In genomic region chr6:3117912-3118352, GRCh38 we compare ENCODE assay signal across 8 cellular contexts. TPM values are rescaled to one million over a fixed set of nuclear protein-coding genes. Genes with fewer than 3 reads are reported as not detected.
A peak's percentile ranks its signal among the peaks of the same experiment; 100 is the strongest.
DNase-seq lines count a peak whose midpoint lies in the region; ATAC-seq and TF ChIP-seq lines count a peak whose summit lies in the region.

No MANE protein-coding gene starts in this region.

- ATAC-seq in gastroesophageal sphincter, result no peak

- CTCF ChIA-PET in SK-N-SH (lab: Yijun Ruan, JAX), result interaction anchor here (0.6 to 4.4 kb wide), 2 partner anchors 8 to 133 kb away, joined by 3 to 32 read pairs; no protein-coding TSS in a partner anchor

- peaks cover 3% of the 10 kb centered on the region for H3K36me3 ChIP-seq in H7 (replicated peaks; ENCODE audit: control insufficient read depth, insufficient read depth, low read length)
- H3K36me3 ChIP-seq in SK-N-SH (replicated peaks in 1 of 2; ENCODE audit: control insufficient read depth in 1 of 2, insufficient read depth in 2 of 2, low read length in 1 of 2), result peaks cover 7 to 23% of the 10 kb centered on the region in 2 experiments
- H3K36me3 ChIP-seq in gastroesophageal sphincter, result peaks cover 0 to 26% of the 10 kb centered on the region in 2 donors

- peak overlapping the region; percentile 79 for H3K4me3 ChIP-seq in H7 (ENCODE audit: insufficient read depth, low read depth, low read length)
- peak overlapping the region; percentile 84 to 87 for H3K4me3 ChIP-seq in SK-N-SH (ENCODE audit: low read depth in 2 of 2, low read length in 1 of 2)
- H3K4me3 ChIP-seq in gastroesophageal sphincter, result peak overlapping the region; percentile 83 to 91
- H3K4me3 ChIP-seq in skin epidermis, result peak overlapping the region; percentile 66 to 91 (median 82)

- H3K27ac ChIP-seq in SK-N-SH (ENCODE audit: low read depth in 2 of 2, low read length in 1 of 2), result peak overlapping the region; percentile 95 to 96
- H3K27ac ChIP-seq in gastroesophageal sphincter, result peak overlapping the region; percentile 60 to 92 (median 90)
- H3K27ac ChIP-seq in skin epidermis, result peak overlapping the region in 20 of 21 experiments; percentile 81 to 97 (median 93)

- H3K4me2 ChIP-seq in SK-N-SH, result peak overlapping the region; percentile 93

- TF ChIP-seq EP300 in SK-N-SH (IDR thresholded peaks at IDR 0.05; ENCODE audit: borderline replicate concordance in 1 of 2, low read depth in 1 of 2, low read length in 1 of 2) (no peak), gastroesophageal sphincter (IDR thresholded peaks at IDR 0.05) (no peak)

- H3K9me2 ChIP-seq in SK-N-SH, result no peaks in the 10 kb centered on the region

- H3F3A ChIP-seq in SK-N-SH (replicated peaks; ENCODE audit: insufficient read depth), result peaks cover 13% of the 10 kb centered on the region

- 13% methylated on average over 8 of the region's 8 CpGs for WGBS in SK-N-SH (ENCODE audit: low lambda C conversion rate)
- WGBS in gastroesophageal sphincter (ENCODE audit: low coverage in 1 of 2), 2 donors, result 12 to 17% methylated on average over 5 to 7 of the region's 8 CpGs

- no peak for TF ChIP-seq RAD21 in SK-N-SH (IDR thresholded peaks at IDR 0.05; ENCODE audit: low read length)

- peak overlapping the region; percentile 83 for H2AFZ ChIP-seq in SK-N-SH (ENCODE audit: low read depth)

- H3K79me2 ChIP-seq in SK-N-SH (ENCODE audit: insufficient read depth), result peaks cover 11% of the 10 kb centered on the region

- TF ChIP-seq POLR2A in gastroesophageal sphincter (IDR thresholded peaks at IDR 0.05), result no peak

- peaks cover 11 to 16% of the 10 kb centered on the region in 2 experiments; a peak in 2 of 4 replicates for H3K4me1 ChIP-seq in SK-N-SH (ENCODE audit: control insufficient read depth in 1 of 2, insufficient read depth in 2 of 2, low read depth in 1 of 2, low read length in 1 of 2)
- peaks cover 0 to 23% (median 3%) of the 10 kb centered on the region in 3 donors for H3K4me1 ChIP-seq in gastroesophageal sphincter

- peak overlapping the region; percentile 90 for H3K9ac ChIP-seq in SK-N-SH

- TF ChIP-seq CTCF in SK-N-SH (IDR thresholded peaks at IDR 0.05), result no peak
- no peak for TF ChIP-seq CTCF in gastroesophageal sphincter (IDR thresholded peaks at IDR 0.05)

- POLR2A ChIA-PET in SK-N-SH (lab: Yijun Ruan, JAX), result interaction anchor here (2.1 kb wide), 1 partner anchor 112 kb away, joined by 12 read pairs; no protein-coding TSS in a partner anchor

- DNase-seq in H7 (no peak), SK-N-SH (no peak), NCI-H187 treated with DMSO at 0.1 percent for 48 hours (lab: John Stamatoyannopoulos, UW) (no peak), NCI-H69 (lab: John Stamatoyannopoulos, UW) (no peak), NCI-H2196 (lab: John Stamatoyannopoulos, UW; ENCODE audit: unreplicated experiment) (no peak)
- DNase-seq in activated naive CD4-positive, alpha-beta T cell (lab: John Stamatoyannopoulos, UW), result no peak

- no peaks in the 10 kb centered on the region for H3K27me3 ChIP-seq in H7 (ENCODE audit: control insufficient read depth, insufficient read depth, low read length)
- H3K27me3 ChIP-seq in SK-N-SH (ENCODE audit: insufficient read depth), result no peaks in the 10 kb centered on the region
- H3K27me3 ChIP-seq in gastroesophageal sphincter, result no peaks in the 10 kb centered on the region

- H4K20me1 ChIP-seq in SK-N-SH (ENCODE audit: insufficient read depth), result no peaks in the 10 kb centered on the region

- H3K9me3 ChIP-seq in SK-N-SH (no peaks in the 10 kb centered on the region), gastroesophageal sphincter (no peaks in the 10 kb centered on the region)

TF ChIP-seq in SK-N-SH, 30 proteins besides CTCF, POLR2A, EP300 and RAD21:
- TF ChIP-seq SIN3A (IDR thresholded peaks at IDR 0.05; ENCODE audit: borderline replicate concordance, low read depth, low read length), result 0 out of 2 replicates have a peak, but pooled peaks have one; percentile 41
- 0 out of 2 replicates have a peak, but pooled peaks have one; percentile 13 for TF ChIP-seq NRF1 (IDR thresholded peaks at IDR 0.05; ENCODE audit: low read depth, low read length)
- no peak for TF ChIP-seq FOXM1 (IDR thresholded peaks at IDR 0.05; ENCODE audit: low read depth)
- no peak for TF ChIP-seq ELF1 (IDR thresholded peaks at IDR 0.05)
- 0 out of 2 replicates have a peak, but pooled peaks have one; percentile 3 for TF ChIP-seq JUND (IDR thresholded peaks at IDR 0.05)
- TF ChIP-seq EZH2phosphoT487 (IDR thresholded peaks at IDR 0.05; ENCODE audit: borderline replicate concordance, low read depth), result no peak
- no peak for TF ChIP-seq YY1 (IDR thresholded peaks at IDR 0.05; ENCODE audit: low read depth)

RNA-seq across cellular contexts. Expression of gene BPHL, which starts 0.6 kb away (rescaled TPM):
- total RNA-seq in H7 (2014; rRNA removed; shearing (Covaris generic)), result 30.7 and 38.1 TPM in 2 replicates
- polyA plus RNA-seq in SK-N-SH (2012; rRNA removed), result 21.7 and 25.6 TPM in 2 replicates
- 19.1 and 21.3 TPM in 2 replicates for polyA plus RNA-seq in SK-N-SH (2012; cell fraction: cytosol; rRNA removed)
- polyA plus RNA-seq in SK-N-SH (2012; cell fraction: nucleus; rRNA removed), result 36.9 and 52.4 TPM in 2 replicates
- 10 to 100 TPM in 1 of 4 donors, 1 to 10 TPM in 3; 4.8 to 16.6 (median 6.5) TPM for total RNA-seq in gastroesophageal sphincter

RNA-seq across cellular contexts. Expression of gene TUBB2A, which starts 39.4 kb away (rescaled TPM):
- 789 and 839 TPM in 2 replicates for total RNA-seq in H7 (2014; rRNA removed; shearing (Covaris generic))
- polyA plus RNA-seq in SK-N-SH (2012; rRNA removed), result 169 and 199 TPM in 2 replicates
- polyA plus RNA-seq in SK-N-SH (2012; cell fraction: cytosol; rRNA removed), result 106 and 153 TPM in 2 replicates
- polyA plus RNA-seq in SK-N-SH (2012; cell fraction: nucleus; rRNA removed), result 205 and 241 TPM in 2 replicates
- 100 to 1,000 TPM in 2 of 4 donors, 10 to 100 TPM in 2; 74.6 to 219 (median 119) TPM for total RNA-seq in gastroesophageal sphincter

RNA-seq across cellular contexts. Expression of gene RIPK1, which starts 49.6 kb away (rescaled TPM):
- total RNA-seq in H7 (2014; rRNA removed; shearing (Covaris generic)), result 8.9 and 9.3 TPM in 2 replicates
- polyA plus RNA-seq in SK-N-SH (2012; rRNA removed), result 12.0 and 15.7 TPM in 2 replicates
- polyA plus RNA-seq in SK-N-SH (2012; cell fraction: cytosol; rRNA removed), result 13.2 and 14.1 TPM in 2 replicates
- 20.4 and 28.0 TPM in 2 replicates for polyA plus RNA-seq in SK-N-SH (2012; cell fraction: nucleus; rRNA removed)
- 10 to 100 TPM; 20.1 to 28.9 (median 25.7) TPM for total RNA-seq in gastroesophageal sphincter
